9 cellular contexts compared by ENCODE assay signal in genomic region chr9:33082538-33083326, GRCh38. TPM values are rescaled to one million over a fixed set of nuclear protein-coding genes. Genes with fewer than 3 reads are reported as not detected.
DNase-seq lines count a peak whose midpoint lies in the region; ATAC-seq, FAIRE-seq and TF ChIP-seq lines count a peak whose summit lies in the region.
"Had no signal": no experiment of that assay in that cellular context is flagged by ENCODE, and none has a peak within 500 bp of the region (broad histone marks: within the 10 kb centered on the region; RNA-seq: fewer than 3 reads in every experiment).

No MANE protein-coding gene starts in this region.

- H3K9me3 ChIP-seq in Caco-2 (no peaks in the 10 kb centered on the region), mammary epithelial cell (replicated peaks; ENCODE audit: insufficient read depth, low read length) (no peaks in the 10 kb centered on the region), SJCRH30 (replicated peaks) (no peaks in the 10 kb centered on the region)

- intact Hi-C loops in Caco-2 (cut with micrococcal nuclease; ENCODE audit: unreplicated experiment) (loop anchor here (5.0 kb wide), 1 partner anchor 35 kb away; no protein-coding TSS in a partner anchor), mammary epithelial cell (cut with micrococcal nuclease) (no loop called here)

- DNase-seq in Caco-2: no peak
- DNase-seq in NCI-H69 (lab: John Stamatoyannopoulos, UW): peak; percentile 30
- peak; percentile 37 for DNase-seq in mammary epithelial cell
- DNase-seq in nephron progenitor cell: no peak
- DNase-seq in urothelium cell line (ENCODE audit: low spot score): no peak
- no peak for DNase-seq in AG20443 (ENCODE audit: low spot score)
- DNase-seq in SJCRH30: no peak
- DNase-seq: NCI-H2029 treated with DMSO at 0.1 percent for 48 hours had no signal

- in situ Hi-C loops in mammary epithelial cell (cut with MboI; ENCODE audit: low sequenced_read_pairs in 2 of 2): loop anchor here (5.0 kb wide), 4 partner anchors 85 to 145 kb away; partner anchors contain the start of gene B4GALT1 (in 1 of the 2)

- H3K9me3 Mint-ChIP-seq in Caco-2 (ENCODE audit: unreplicated experiment): no peaks in the 10 kb centered on the region
- peaks cover 26% of the 10 kb centered on the region for H3K9me3 Mint-ChIP-seq in nephron progenitor cell

- H3K79me2 ChIP-seq in mammary epithelial cell (ENCODE audit: insufficient read depth, low read length): no peaks in the 10 kb centered on the region

- dilution Hi-C loops in mammary epithelial cell (cut with HindIII; ENCODE audit: low sequenced_read_pairs): no loop called here

- H3K4me1 ChIP-seq in Caco-2 (no peaks in the 10 kb centered on the region), mammary epithelial cell (ENCODE audit: insufficient read depth, low read length) (peaks cover 23% of the 10 kb centered on the region), SJCRH30 (no peaks in the 10 kb centered on the region)

- TF ChIP-seq CTCF in Caco-2 (IDR thresholded peaks at IDR 0.05; ENCODE audit: insufficient read depth in 1 of 2, low read depth in 1 of 2, low read length in 1 of 2, severe bottlenecking in 1 of 2, unreplicated experiment in 1 of 2) (no peak), mammary epithelial cell (conservative IDR thresholded peaks at IDR 0.05 in 1 of 2, IDR thresholded peaks at IDR 0.05 in 1 of 2; ENCODE audit: extremely low read depth in 1 of 2, insufficient read depth in 1 of 2, low read depth in 1 of 2, low read length in 2 of 2) (no peak), nephron progenitor cell (IDR thresholded peaks at IDR 0.05) (no peak)

- 36% methylated on average over 8 of the region's 8 CpGs for WGBS in mammary epithelial cell (ENCODE audit: low coverage, missing lambda C conversion rate)

- no peak overlapping the region for H3K9ac ChIP-seq in mammary epithelial cell (ENCODE audit: insufficient read depth, low read length)

- no peaks in the 10 kb centered on the region for H4K20me1 ChIP-seq in mammary epithelial cell (ENCODE audit: insufficient read depth, low read length)

- no peak overlapping the region for H3K4me2 ChIP-seq in mammary epithelial cell (ENCODE audit: insufficient read depth, low read depth, low read length)

- CTCF ChIA-PET in Caco-2 (lab: Charles Lee): interaction anchor here (0.8 to 2.3 kb wide), 3 partner anchors 88 to 144 kb away, joined by 3 to 6 read pairs (median 3); no protein-coding TSS in a partner anchor
- CTCF ChIA-PET in mammary epithelial cell (lab: Charles Lee; ENCODE audit: low non-redundant PET): no interaction called here

- H3K36me3 ChIP-seq in Caco-2 (ENCODE audit: control insufficient read depth, insufficient read depth, low read length) (no peaks in the 10 kb centered on the region), mammary epithelial cell (ENCODE audit: insufficient read depth, low read length) (no peaks in the 10 kb centered on the region), SJCRH30 (no peaks in the 10 kb centered on the region)

- H3K4me3 Mint-ChIP-seq in Caco-2 (ENCODE audit: unreplicated experiment) (no peak overlapping the region), nephron progenitor cell (no peak overlapping the region)

- BruUV-seq in Caco-2 (replicated peaks; lab: Mats Ljungman, UMichigan) (no TSS peak), mammary epithelial cell (replicated peaks; lab: Mats Ljungman, UMichigan) (no TSS peak)

- H3K27ac Mint-ChIP-seq in Caco-2 (ENCODE audit: unreplicated experiment) (peak overlapping the region; percentile 40), nephron progenitor cell (peak overlapping the region; percentile 4)

- H3K27ac ChIP-seq in mammary epithelial cell (ENCODE audit: insufficient read depth, low read depth, low read length): no peak overlapping the region
- H3K27ac ChIP-seq in SJCRH30: no peak overlapping the region

- H3K4me3 ChIP-seq in Caco-2 (ENCODE audit: low read depth, low read length): no peak overlapping the region
- no peak overlapping the region for H3K4me3 ChIP-seq in mammary epithelial cell (replicated peaks in 1 of 3; ENCODE audit: insufficient read depth in 1 of 3, low read depth in 2 of 3, low read length in 3 of 3)
- no peak overlapping the region for H3K4me3 ChIP-seq in SJCRH30

- H3K27me3 ChIP-seq in Caco-2 (replicated peaks; ENCODE audit: control insufficient read depth, insufficient read depth, low read length) (no peaks in the 10 kb centered on the region), mammary epithelial cell (ENCODE audit: insufficient read depth, low read length) (no peaks in the 10 kb centered on the region), SJCRH30 (no peaks in the 10 kb centered on the region)

- no peak for FAIRE-seq in urothelium cell line (lab: Jason Lieb, UNC)

- H3K36me3 Mint-ChIP-seq in Caco-2 (ENCODE audit: insufficient read depth, unreplicated experiment): no peaks in the 10 kb centered on the region
- no peaks in the 10 kb centered on the region for H3K36me3 Mint-ChIP-seq in nephron progenitor cell (ENCODE audit: low read depth)

- ATAC-seq in GM19452 (IDR thresholded peaks at IDR 0.05; ENCODE audit: unreplicated experiment): no peak

- H3K4me1 Mint-ChIP-seq in Caco-2 (ENCODE audit: low read depth, unreplicated experiment) (peaks cover 5% of the 10 kb centered on the region), nephron progenitor cell (peaks cover 6% of the 10 kb centered on the region)

- peak overlapping the region; percentile 58 for H2AFZ ChIP-seq in mammary epithelial cell (ENCODE audit: low read depth, low read length)

- no peaks in the 10 kb centered on the region for H3K27me3 Mint-ChIP-seq in Caco-2 (ENCODE audit: insufficient read depth, unreplicated experiment)
- no peaks in the 10 kb centered on the region for H3K27me3 Mint-ChIP-seq in nephron progenitor cell (ENCODE audit: low read depth, poor library complexity)

- POLR2A ChIA-PET in Caco-2 (lab: Charles Lee): no interaction called here

RNA-seq across cellular contexts. Expression of gene SMU1, which starts 6.3 kb away (rescaled TPM):
- total RNA-seq in Caco-2 (2022): 23.6 TPM in 2 replicates
- total RNA-seq in mammary epithelial cell: 10 to 100 TPM; 18.0 to 28.3 TPM
- polyA plus RNA-seq in mammary epithelial cell: 11.3 TPM
- 15.8 TPM for polyA minus RNA-seq in mammary epithelial cell
- total RNA-seq in SJCRH30 (2014; rRNA removed; shearing (Covaris generic)): 30.0 and 30.4 TPM in 2 replicates

RNA-seq across cellular contexts. Expression of gene DNAJA1, which starts 57.7 kb away (rescaled TPM):
- 187 and 198 TPM in 2 replicates for total RNA-seq in Caco-2 (2022)
- 100 to 1,000 TPM in 1 of 2 donors, 10 to 100 TPM in 1; 52.7 to 106 TPM for total RNA-seq in mammary epithelial cell
- 108 TPM for polyA plus RNA-seq in mammary epithelial cell
- 55.0 TPM for polyA minus RNA-seq in mammary epithelial cell
- total RNA-seq in SJCRH30 (2014; rRNA removed; shearing (Covaris generic)): 239 and 246 TPM in 2 replicates

Comparison
In these comparisons a context has a peak if more than half of its experiments do, and no peak if none do; other contexts are left out.
1. DNase-seq: peak in NCI-H69 (single experiment) and mammary epithelial cell (single experiment); none in Caco-2 (0 of 2), nephron progenitor cell (single experiment), urothelium cell line (single experiment), AG20443 (single experiment) and SJCRH30 (0 of 2).